ENCODE assay signal across 12 cellular contexts in the genomic region with DNA sequence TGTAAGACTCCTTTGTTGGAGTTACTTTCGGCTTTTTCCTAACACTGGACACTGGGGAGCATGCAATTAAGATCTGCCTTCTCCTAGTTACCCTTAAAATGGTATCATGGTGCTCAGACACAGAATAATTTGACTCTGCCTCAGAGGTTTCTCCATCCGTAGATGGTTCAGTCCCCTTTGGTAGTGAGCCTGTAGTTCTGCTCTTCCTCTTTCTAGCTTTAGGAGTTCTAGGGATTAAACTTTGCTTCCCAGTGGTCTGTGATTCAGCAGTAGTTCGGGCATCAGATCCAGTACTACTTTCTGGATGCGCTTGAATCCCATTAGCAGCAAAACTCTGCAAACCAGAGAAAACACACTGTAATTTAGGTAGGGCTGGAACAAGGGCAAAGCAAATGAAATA. TPM values are rescaled to one million over a fixed set of nuclear protein-coding genes. Genes with fewer than 3 reads are reported as not detected.
DNase-seq lines count a peak whose midpoint lies in the region; ATAC-seq, FAIRE-seq and TF ChIP-seq lines count a peak whose summit lies in the region.
"Had no signal": no experiment of that assay in that cellular context is flagged by ENCODE, and none has a peak within 500 bp of the region (broad histone marks: within the 10 kb centered on the region; RNA-seq: fewer than 3 reads in every experiment).

No MANE protein-coding gene starts in this region.

- peaks cover 35% of the 10 kb centered on the region for H3K4me1 Mint-ChIP-seq in T-helper 2 cell treated with Interferon-gamma antibody and Interleukin-4, amounts not matched to agents 5 μg/mL and 100 μg/mL, for 36 hours (ENCODE audit: low read depth)

- peak overlapping the region; percentile 95 for H3K27ac ChIP-seq in PC-9
- H3K27ac ChIP-seq in endothelial cell of umbilical vein (ENCODE audit: insufficient read depth, low read depth, low read length): no peak overlapping the region
- H3K27ac ChIP-seq in gastrocnemius medialis: peak overlapping the region; percentile 91 to 98 (median 94)

- ATAC-seq in gastrocnemius medialis: no peak

- BruUV-seq in PC-9 (replicated peaks; lab: Mats Ljungman, UMichigan) (no TSS peak), endothelial cell of umbilical vein (replicated peaks; lab: Mats Ljungman, UMichigan) (no TSS peak)

- no peak for FAIRE-seq in endothelial cell of umbilical vein (lab: Jason Lieb, UNC)
- FAIRE-seq: GM19239 had no signal

- H3K36me3 ChIP-seq in PC-9 (ENCODE audit: low read depth) (peaks cover 48% of the 10 kb centered on the region), endothelial cell of umbilical vein (ENCODE audit: control insufficient read depth in 2 of 2, extremely low read depth in 1 of 2, insufficient read depth in 2 of 2, low read length in 2 of 2) (peaks cover 6 to 26% of the 10 kb centered on the region in 2 experiments), gastrocnemius medialis (peaks cover 0 to 46% of the 10 kb centered on the region in 2 donors)

- dilution Hi-C loops in endothelial cell of umbilical vein (cut with MboI; ENCODE audit: extremely low pct_ligation_motif_present, low sequenced_read_pairs): no loop called here

- H3K36me3 Mint-ChIP-seq in T-helper 2 cell treated with Interferon-gamma antibody and Interleukin-4, amounts not matched to agents 5 μg/mL and 100 μg/mL, for 36 hours (ENCODE audit: low read depth): peaks cover 42% of the 10 kb centered on the region

- H3F3A ChIP-seq in PC-9 (ENCODE audit: insufficient read depth, low read depth): peaks cover 89% of the 10 kb centered on the region

- H3K4me3 Mint-ChIP-seq in T-helper 2 cell treated with Interferon-gamma antibody and Interleukin-4, amounts not matched to agents 5 μg/mL and 100 μg/mL, for 36 hours: peak overlapping the region; percentile 93

- H3K9ac ChIP-seq in endothelial cell of umbilical vein (replicated peaks; ENCODE audit: extremely low read depth, insufficient read depth, low read length): no peak overlapping the region

- in situ Hi-C loops in gastrocnemius medialis (cut with MboI; ENCODE audit: low sequenced_read_pairs in 4 of 4): no loop called here

- POLR2A ChIA-PET in PC-9 (lab: Charles Lee; ENCODE audit: unreplicated experiment) (interaction anchor here (0.6 kb wide), 1 partner anchor 649 kb away, joined by 6 read pairs; no protein-coding TSS in a partner anchor), endothelial cell of umbilical vein (lab: Charles Lee) (no interaction called here)

- DNase-seq in T-helper 2 cell treated with Interferon-gamma antibody and Interleukin-4, amounts not matched to agents 5 μg/mL and 100 μg/mL, for 36 hours (ENCODE audit: low spot score): no peak
- DNase-seq in T-helper 2 cell (no peak), PC-9 (no peak), endothelial cell of umbilical vein (ENCODE audit: low read depth, low spot score) (no peak), gastrocnemius medialis (no peak), superior temporal gyrus (ENCODE audit: extremely low spot score) (no peak), foreskin melanocyte (no peak), HK-2 (ENCODE audit: unreplicated experiment) (no peak)
- DNase-seq: caudate nucleus, heart right ventricle, posterior cingulate gyrus had no signal

- H3K27me3 ChIP-seq in PC-9 (ENCODE audit: insufficient read depth, low read depth) (no peaks in the 10 kb centered on the region), endothelial cell of umbilical vein (ENCODE audit: control insufficient read depth in 2 of 2, insufficient read depth in 2 of 2, low read length in 2 of 2) (no peaks in the 10 kb centered on the region), gastrocnemius medialis (no peaks in the 10 kb centered on the region)
- H3K27me3 ChIP-seq: heart right ventricle had no signal

- CTCF ChIA-PET in PC-9 (lab: Charles Lee): no interaction called here
- CTCF ChIA-PET in endothelial cell of umbilical vein (lab: Charles Lee): no interaction called here

- H3K9me1 ChIP-seq in endothelial cell of umbilical vein (replicated peaks; ENCODE audit: control insufficient read depth, extremely low read depth, insufficient read depth, low read length): no peaks in the 10 kb centered on the region

- H3K9me3 Mint-ChIP-seq in T-helper 2 cell treated with Interferon-gamma antibody and Interleukin-4, amounts not matched to agents 5 μg/mL and 100 μg/mL, for 36 hours: no peaks in the 10 kb centered on the region

- H3K4me1 ChIP-seq in PC-9 (replicated peaks; ENCODE audit: insufficient read depth): peaks cover 29% of the 10 kb centered on the region
- H3K4me1 ChIP-seq in endothelial cell of umbilical vein (ENCODE audit: control insufficient read depth, extremely low read depth, insufficient read depth, low read length): peaks cover 30% of the 10 kb centered on the region
- peaks cover 30 to 35% of the 10 kb centered on the region in 2 donors for H3K4me1 ChIP-seq in gastrocnemius medialis

- H3K79me2 ChIP-seq in PC-9 (ENCODE audit: low read depth) (peaks cover 63% of the 10 kb centered on the region), endothelial cell of umbilical vein (ENCODE audit: control insufficient read depth, insufficient read depth, low read length) (peaks cover 41% of the 10 kb centered on the region)

- H3K4me3 ChIP-seq in PC-9 (peak overlapping the region; percentile 85), endothelial cell of umbilical vein (replicated peaks in 1 of 3; ENCODE audit: insufficient read depth in 1 of 3, low read depth in 1 of 3, low read length in 3 of 3) (no peak overlapping the region), gastrocnemius medialis (peak overlapping the region in 3 of 4 donors; percentile 80 to 99 (median 92))

- no peaks in the 10 kb centered on the region for H3K27me3 Mint-ChIP-seq in T-helper 2 cell treated with Interferon-gamma antibody and Interleukin-4, amounts not matched to agents 5 μg/mL and 100 μg/mL, for 36 hours (ENCODE audit: low read depth)

- no peaks in the 10 kb centered on the region for H3K9me2 ChIP-seq in PC-9 (ENCODE audit: insufficient read depth)

- no peak for TF ChIP-seq CTCF in PC-9 (conservative IDR thresholded peaks at IDR 0.05)
- no peak for TF ChIP-seq CTCF in endothelial cell of umbilical vein (IDR thresholded peaks at IDR 0.05; ENCODE audit: extremely low read depth in 1 of 2, insufficient read depth in 1 of 2, low read depth in 1 of 2, low read length in 2 of 2)
- TF ChIP-seq CTCF in gastrocnemius medialis (IDR thresholded peaks at IDR 0.05 in 4 of 5, conservative IDR thresholded peaks at IDR 0.05 in 1 of 5): no peak

- peak overlapping the region; percentile 83 for H3K4me2 ChIP-seq in PC-9
- peak overlapping the region; percentile 71 for H3K4me2 ChIP-seq in endothelial cell of umbilical vein (ENCODE audit: insufficient read depth, low read length)

- H3K9me3 ChIP-seq in PC-9 (ENCODE audit: insufficient read depth, low read depth) (no peaks in the 10 kb centered on the region), endothelial cell of umbilical vein (replicated peaks; ENCODE audit: control insufficient read depth, insufficient read depth, low read length) (no peaks in the 10 kb centered on the region), gastrocnemius medialis (no peaks in the 10 kb centered on the region)
- H3K9me3 ChIP-seq: heart right ventricle had no signal

- intact Hi-C loops in PC-9 (cut with micrococcal nuclease; ENCODE audit: unreplicated experiment) (no loop called here), endothelial cell of umbilical vein (cut with micrococcal nuclease) (no loop called here), gastrocnemius medialis (cut with DNase I; ENCODE audit: low total_unique reads) (loop anchor here (5.0 to 10.0 kb wide), 2 partner anchors 145 to 533 kb away; partner anchors contain the start of gene DR1)

- H2AFZ ChIP-seq in PC-9: no peak overlapping the region
- no peak overlapping the region for H2AFZ ChIP-seq in endothelial cell of umbilical vein (ENCODE audit: low read depth, low read length)

- H3K27ac Mint-ChIP-seq in T-helper 2 cell treated with Interferon-gamma antibody and Interleukin-4, amounts not matched to agents 5 μg/mL and 100 μg/mL, for 36 hours: peak overlapping the region; percentile 34

- TF ChIP-seq POLR2A in endothelial cell of umbilical vein (IDR thresholded peaks at IDR 0.05; ENCODE audit: low read depth, low read length) (no peak), gastrocnemius medialis (IDR thresholded peaks at IDR 0.05) (no peak)

- H4K20me1 ChIP-seq in PC-9 (ENCODE audit: insufficient read depth) (peaks cover 46% of the 10 kb centered on the region), endothelial cell of umbilical vein (replicated peaks; ENCODE audit: control insufficient read depth, extremely low read depth, insufficient read depth, low read length) (no peaks in the 10 kb centered on the region)

TF ChIP-seq in endothelial cell of umbilical vein, 7 proteins besides CTCF, POLR2A, EP300 and RAD21 (continues in another document):
- TF ChIP-seq, protein P1, sequence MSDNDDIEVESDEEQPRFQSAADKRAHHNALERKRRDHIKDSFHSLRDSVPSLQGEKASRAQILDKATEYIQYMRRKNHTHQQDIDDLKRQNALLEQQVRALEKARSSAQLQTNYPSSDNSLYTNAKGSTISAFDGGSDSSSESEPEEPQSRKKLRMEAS (IDR thresholded peaks at IDR 0.05; ENCODE audit: insufficient read depth, insufficient read length): no peak
- TF ChIP-seq MYC (IDR thresholded peaks at IDR 0.05; ENCODE audit: low read depth, low read length) (no peak), GATA2 (IDR thresholded peaks at IDR 0.05; ENCODE audit: insufficient read depth, insufficient read length, low read depth, low read length) (no peak)

RNA-seq across cellular contexts. Expression of gene DNTTIP2, which starts 1.5 kb away (rescaled TPM):
- total RNA-seq in PC-9 (2021) (85.7 and 93.4 TPM in 2 replicates), endothelial cell of umbilical vein (53.7 and 55.5 TPM in 2 replicates), gastrocnemius medialis (10 to 100 TPM; 50.4 to 75.3 (median 59.1) TPM)
- polyA plus RNA-seq in endothelial cell of umbilical vein: 3.9 and 8.0 TPM in 2 replicates
- 14.5 and 15.8 TPM in 2 replicates for polyA plus RNA-seq in endothelial cell of umbilical vein (2011; cell fraction: cytosol; rRNA removed)
- 35.5 and 42.6 TPM in 2 replicates for polyA plus RNA-seq in endothelial cell of umbilical vein (2011; cell fraction: nucleus; rRNA removed)
- 36.7 and 59.7 TPM in 2 replicates for polyA plus RNA-seq in endothelial cell of umbilical vein (2012)
- 11.1 and 24.2 TPM in 2 replicates for polyA minus RNA-seq in endothelial cell of umbilical vein
- polyA minus RNA-seq in endothelial cell of umbilical vein (2011; cell fraction: cytosol; rRNA and poly(A)+ RNA removed): 8.5 TPM
- 22.3 and 25.3 TPM in 2 replicates for polyA minus RNA-seq in endothelial cell of umbilical vein (2011; cell fraction: nucleus; rRNA and poly(A)+ RNA removed)

RNA-seq across cellular contexts. Expression of gene GCLM, which starts 31.7 kb away (rescaled TPM):
- 270 and 272 TPM in 2 replicates for total RNA-seq in PC-9 (2021)
- total RNA-seq in endothelial cell of umbilical vein: 45.6 and 55.9 TPM in 2 replicates
- polyA plus RNA-seq in endothelial cell of umbilical vein: 8.4 and 12.3 TPM in 2 replicates
- polyA plus RNA-seq in endothelial cell of umbilical vein (2011; cell fraction: cytosol; rRNA removed): 28.8 and 29.7 TPM in 2 replicates
- 20.4 and 21.0 TPM in 2 replicates for polyA plus RNA-seq in endothelial cell of umbilical vein (2011; cell fraction: nucleus; rRNA removed)
- 27.2 and 47.9 TPM in 2 replicates for polyA plus RNA-seq in endothelial cell of umbilical vein (2012)
- polyA minus RNA-seq in endothelial cell of umbilical vein: 30.2 and 31.0 TPM in 2 replicates
- polyA minus RNA-seq in endothelial cell of umbilical vein (2011; cell fraction: cytosol; rRNA and poly(A)+ RNA removed): 13.0 TPM
- polyA minus RNA-seq in endothelial cell of umbilical vein (2011; cell fraction: nucleus; rRNA and poly(A)+ RNA removed): 55.3 and 77.6 TPM in 2 replicates
- 10 to 100 TPM; 20.9 to 26.7 (median 24.1) TPM for total RNA-seq in gastrocnemius medialis

Comparison
In these comparisons a context has a peak if more than half of its experiments do, and no peak if none do; other contexts are left out.
1. H3K4me3 ChIP-seq: peak in PC-9 (single experiment) and gastrocnemius medialis (3 of 4); none in endothelial cell of umbilical vein (0 of 3).